ENCODE assay signal across 1 cellular context in genomic region chr6:52548999-52549398, GRCh38.
TF ChIP-seq lines count a peak whose summit lies in the region.

No MANE protein-coding gene starts in this region.

TF ChIP-seq in IMR-90, 13 proteins besides CTCF, POLR2A, EP300 and RAD21:
- TF ChIP-seq CEBPB (IDR thresholded peaks at IDR 0.05; ENCODE audit: low read depth, low read length) (no peak), SMC3 (IDR thresholded peaks at IDR 0.05; ENCODE audit: low read depth, low read length) (no peak), MAFK (IDR thresholded peaks at IDR 0.05; ENCODE audit: low read depth, low read length) (no peak), ELK1 (IDR thresholded peaks at IDR 0.05; ENCODE audit: borderline replicate concordance, low read depth, low read length) (no peak), RCOR1 (IDR thresholded peaks at IDR 0.05; ENCODE audit: insufficient replicate concordance, low read length) (no peak), NFE2L2 (IDR thresholded peaks at IDR 0.05; ENCODE audit: low read depth, low read length) (no peak)
TF ChIP-seq in IMR-90: peak in this region for 0.
